ENCODE assay signal across 1 cellular context in the genomic region with DNA sequence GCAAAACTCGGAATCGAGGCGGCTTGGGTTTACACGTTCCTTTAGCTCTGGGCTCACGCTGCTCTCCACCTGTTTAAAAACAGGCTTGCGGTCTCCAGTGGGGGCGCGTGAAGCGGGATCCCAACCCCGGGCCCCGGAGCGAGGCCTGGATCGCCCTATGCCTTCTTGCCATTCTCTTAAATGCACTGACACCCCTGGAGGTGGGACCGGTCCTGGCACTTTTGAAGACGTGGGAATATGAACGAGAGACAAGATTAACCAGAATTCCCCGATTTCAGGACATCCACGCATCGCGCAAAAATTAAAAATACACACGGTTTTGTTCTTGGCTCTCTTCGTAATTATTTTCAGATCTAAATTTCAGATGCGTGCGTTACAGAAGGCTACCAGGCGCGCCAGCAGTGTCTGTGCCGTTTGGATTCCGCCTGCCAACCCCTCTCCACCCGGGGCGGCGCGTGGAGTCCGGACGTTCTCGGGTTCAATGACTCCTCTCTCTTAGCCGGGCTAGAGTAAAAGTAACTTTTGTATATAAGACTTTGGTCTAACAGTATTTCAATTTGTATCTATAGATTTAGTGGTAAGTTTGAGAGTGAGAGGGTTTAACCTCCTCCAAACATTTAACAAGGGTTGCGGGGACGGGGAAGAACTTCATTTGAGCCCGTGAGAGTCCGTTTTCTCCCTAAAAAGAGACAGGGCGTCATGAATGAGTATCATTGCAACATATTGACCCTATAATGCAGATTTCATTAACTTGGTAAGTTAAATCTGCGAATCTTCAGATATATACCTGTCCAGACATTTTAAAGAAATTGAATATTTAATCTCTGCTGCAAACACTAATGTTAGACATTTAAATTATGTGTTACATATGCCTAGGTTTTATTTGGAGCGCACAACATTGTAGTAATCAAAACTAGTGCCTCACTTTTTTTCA.
TF ChIP-seq lines count a peak whose summit lies in the region.

No MANE protein-coding gene starts in this region.

TF ChIP-seq in HepG2, 621 proteins besides CTCF, POLR2A, EP300 and RAD21:
- TF ChIP-seq CBX1 (IDR thresholded peaks at IDR 0.05; ENCODE audit: low read depth) (no peak), EZH2 (conservative IDR thresholded peaks at IDR 0.05; ENCODE audit: low read depth, low read length) (0 out of 2 replicates have a peak, but pooled peaks have one; percentile 31)
